In the genomic region with DNA sequence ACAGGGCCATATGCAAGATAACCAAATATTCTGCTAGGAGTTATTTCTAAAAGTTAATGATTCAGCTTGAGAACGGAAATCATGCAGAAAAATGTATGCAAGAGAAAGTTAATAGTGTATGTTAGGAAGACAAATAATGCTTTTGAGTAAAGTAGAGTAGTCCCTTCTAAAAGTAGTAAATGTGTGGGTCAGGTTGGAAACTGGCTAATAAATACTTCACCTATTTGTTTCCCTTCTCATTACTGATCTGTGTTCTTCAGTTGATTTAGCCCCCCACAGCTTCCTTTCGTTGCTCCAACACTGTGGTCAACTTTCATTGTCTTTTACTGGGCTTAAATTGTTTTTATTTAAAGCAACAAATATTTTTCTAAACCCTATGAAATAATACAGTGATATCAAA, we compare ENCODE assay signal across 15 cellular contexts.
DNase-seq lines count a peak whose midpoint lies in the region; ATAC-seq lines count a peak whose summit lies in the region.
"Had no signal": no experiment of that assay in that cellular context is flagged by ENCODE, and none has a peak within 500 bp of the region (broad histone marks: within the 10 kb centered on the region; RNA-seq: fewer than 3 reads in every experiment).

No MANE protein-coding gene starts in this region.

- DNase-seq in AG08396 (ENCODE audit: low spot score): no peak
- no peak for DNase-seq in activated naive CD8-positive, alpha-beta T cell treated with anti-CD3 and anti-CD28 coated beads, Interleukin-2, amount 50 U/mL, for 24 hours
- DNase-seq: 8988T; ACHN; AML-193; Caco-2; Calu3; CD4-positive, alpha-beta T cell; CD8-positive, alpha-beta T cell; DMS79 treated with DMSO at 0.1 percent for 48 hours; GF-D8 had no signal

- no peak overlapping the region for H3K27ac Mint-ChIP-seq in activated naive CD8-positive, alpha-beta T cell treated with anti-CD3 and anti-CD28 coated beads, Interleukin-2, amount 50 U/mL, for 24 hours
- H3K27ac Mint-ChIP-seq: B cell; CD4-positive, alpha-beta T cell; CD8-positive, alpha-beta T cell had no signal

- H3K4me3 Mint-ChIP-seq in activated naive CD8-positive, alpha-beta T cell treated with anti-CD3 and anti-CD28 coated beads, Interleukin-2, amount 50 U/mL, for 24 hours: no peak overlapping the region
- H3K4me3 Mint-ChIP-seq: B cell; CD4-positive, alpha-beta T cell; CD8-positive, alpha-beta T cell had no signal

- H3K9me3 Mint-ChIP-seq in activated naive CD8-positive, alpha-beta T cell treated with anti-CD3 and anti-CD28 coated beads, Interleukin-2, amount 50 U/mL, for 24 hours: peaks cover 4% of the 10 kb centered on the region

- H3K27me3 Mint-ChIP-seq in activated naive CD8-positive, alpha-beta T cell treated with anti-CD3 and anti-CD28 coated beads, Interleukin-2, amount 50 U/mL, for 24 hours: no peaks in the 10 kb centered on the region
- H3K27me3 Mint-ChIP-seq: B cell; CD4-positive, alpha-beta T cell had no signal

- no peaks in the 10 kb centered on the region for H3K36me3 Mint-ChIP-seq in activated naive CD8-positive, alpha-beta T cell treated with anti-CD3 and anti-CD28 coated beads, Interleukin-2, amount 50 U/mL, for 24 hours (ENCODE audit: low read depth)
- H3K36me3 Mint-ChIP-seq: CD8-positive, alpha-beta T cell had no signal

- H3K4me1 Mint-ChIP-seq in activated naive CD8-positive, alpha-beta T cell treated with anti-CD3 and anti-CD28 coated beads, Interleukin-2, amount 50 U/mL, for 24 hours: no peaks in the 10 kb centered on the region
- H3K4me1 Mint-ChIP-seq: B cell had no signal

- peak; percentile 66 for ATAC-seq in GM18861 (IDR thresholded peaks at IDR 0.05; ENCODE audit: unreplicated experiment)
- peak; percentile 86 for ATAC-seq in GM19438 (IDR thresholded peaks at IDR 0.05; ENCODE audit: low read depth, unreplicated experiment)
- peak; percentile 52 for ATAC-seq in HG03354 (IDR thresholded peaks at IDR 0.05; ENCODE audit: poor library complexity, severe bottlenecking, unreplicated experiment)
- no peak for ATAC-seq in activated naive CD8-positive, alpha-beta T cell treated with anti-CD3 and anti-CD28 coated beads, Interleukin-2, amount 50 U/mL, for 24 hours
- ATAC-seq: CD8-positive, alpha-beta T cell had no signal
